In the genomic region with DNA sequence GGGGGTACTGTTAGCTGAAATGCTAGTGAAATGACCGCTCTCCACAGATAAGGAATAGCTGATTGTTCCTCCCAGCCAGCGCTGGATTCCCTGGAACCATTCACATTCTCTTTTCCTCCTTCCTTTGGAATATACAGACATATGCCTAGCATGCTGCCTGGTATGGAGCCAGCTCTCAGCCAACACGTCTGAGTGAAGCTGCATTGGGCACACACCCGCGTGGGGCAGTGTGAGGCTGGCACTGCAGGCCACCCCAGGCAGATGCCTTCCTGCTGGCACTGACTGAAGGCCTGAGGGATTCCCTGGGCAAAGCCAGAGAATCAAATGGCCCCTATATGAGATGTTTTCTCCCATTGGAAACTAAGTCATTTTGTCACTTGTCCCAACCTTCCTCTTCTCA, we compare ENCODE assay signal across 19 cellular contexts.
"Had no signal": no experiment of that assay in that cellular context is flagged by ENCODE, and none has a peak within 500 bp of the region (broad histone marks: within the 10 kb centered on the region; RNA-seq: fewer than 3 reads in every experiment).

No MANE protein-coding gene starts in this region.

- H3K27ac ChIP-seq: colonic mucosa, neutrophil, tibial artery had no signal

- H3K4me3 ChIP-seq: adrenal gland, colonic mucosa, tibial artery had no signal

- H3K4me1 ChIP-seq: adrenal gland, colonic mucosa, parathyroid adenoma had no signal

- ATAC-seq: activated CD4-positive, alpha-beta T cell treated with anti-CD3 and anti-CD28 coated beads for 36 hours; activated naive CD4-positive, alpha-beta T cell treated with anti-CD3 and anti-CD28 coated beads, Interleukin-2, amount 50 U/mL, for 72 hours; naive thymus-derived CD8-positive, alpha-beta T cell; WTC11 had no signal

- H3K9me3 ChIP-seq: adrenal gland, colonic mucosa, neutrophil, tibial artery had no signal

- DNase-seq: activated CD4-positive, alpha-beta memory T cell treated with anti-CD3 and anti-CD28 coated beads for 36 hours; activated CD4-positive, alpha-beta T cell treated with anti-CD3 and anti-CD28 coated beads for 36 hours; activated gamma-delta T cell treated with Interleukin-2 at 50 U/mL for 16 hours; activated T-cell treated with anti-CD3 and anti-CD28 coated beads for 4 hours; adrenal gland; colonic mucosa; endodermal cell; foreskin melanocyte; glutamatergic neuron; naive thymus-derived CD8-positive, alpha-beta T cell; stimulated activated CD4-positive, alpha-beta T cell treated with anti-CD3 and anti-CD28 coated beads, Interleukin-12 subunit alpha, Interleukin-12 subunit beta, amount 100 ng/mL, for 4 hours; stimulated activated CD4-positive, alpha-beta T cell treated with anti-CD3 and anti-CD28 coated beads, Interleukin-1b, Interleukin-23, amount 100 ng/mL, for 48 hours; stimulated activated CD8-positive, alpha-beta memory T cell treated with anti-CD3 and anti-CD28 coated beads, Interleukin-4, amount 100 ng/mL, for 48 hours; stimulated activated naive CD4-positive, alpha-beta T cell treated with Interleukin-2 at 50 U/mL for 16 hours; tibial artery had no signal

- H3K36me3 ChIP-seq: adrenal gland, colonic mucosa, neutrophil, tibial artery had no signal

- H3K27me3 ChIP-seq: adrenal gland, colonic mucosa, tibial artery had no signal
